9 cellular contexts compared by ENCODE assay signal in genomic region chrX:7170903-7171302, GRCh38. TPM values are rescaled to one million over a fixed set of nuclear protein-coding genes. Genes with fewer than 3 reads are reported as not detected.
DNase-seq lines count a peak whose midpoint lies in the region; ATAC-seq and TF ChIP-seq lines count a peak whose summit lies in the region.
"Had no signal": no experiment of that assay in that cellular context is flagged by ENCODE, and none has a peak within 500 bp of the region (broad histone marks: within the 10 kb centered on the region; RNA-seq: fewer than 3 reads in every experiment).

No MANE protein-coding gene starts in this region.

- no peak overlapping the region for H3K27ac ChIP-seq in ascending aorta

- TF ChIP-seq CTCF in AG09309 (IDR thresholded peaks at IDR 0.05; ENCODE audit: control insufficient read depth, insufficient read depth, low read depth, low read length, missing control alignments) (peak; percentile 32), ascending aorta (IDR thresholded peaks at IDR 0.05) (peak in 1 of 3 experiments; percentile 9)

- DNase-seq in AG09309 (ENCODE audit: low read depth) (no peak), HEK293T (ENCODE audit: extremely low spot score) (peak; percentile 4), germinal center (ENCODE audit: low spot score) (peak; percentile 27), Right ventricle myocardium superior (no peak), ascending aorta (ENCODE audit: low spot score in 2 of 2) (no peak)
- DNase-seq in activated CD4-positive, alpha-beta memory T cell treated with anti-CD3 and anti-CD28 coated beads for 36 hours: peak; percentile 43
- peak; percentile 2 to 49 for DNase-seq in stimulated activated effector memory CD8-positive, alpha-beta T cell treated with anti-CD3 and anti-CD28 coated beads, Interleukin-12 subunit alpha, Interleukin-12 subunit beta, amount 100 ng/mL, for 72 hours (ENCODE audit: low spot score in 2 of 2)

- H3K9me3 ChIP-seq in ascending aorta: peaks cover 0 to 7% of the 10 kb centered on the region in 2 donors

- H3K4me3 Mint-ChIP-seq in activated CD4-positive, alpha-beta memory T cell treated with anti-CD3 and anti-CD28 coated beads for 36 hours: no peak overlapping the region
- H3K4me3 Mint-ChIP-seq in stimulated activated effector memory CD8-positive, alpha-beta T cell treated with anti-CD3 and anti-CD28 coated beads, Interleukin-12 subunit alpha, Interleukin-12 subunit beta, amount 100 ng/mL, for 72 hours: no peak overlapping the region

- H3K4me1 ChIP-seq in ascending aorta: no peaks in the 10 kb centered on the region

- H3K36me3 Mint-ChIP-seq in activated CD4-positive, alpha-beta memory T cell treated with anti-CD3 and anti-CD28 coated beads for 36 hours: no peaks in the 10 kb centered on the region
- no peaks in the 10 kb centered on the region for H3K36me3 Mint-ChIP-seq in stimulated activated effector memory CD8-positive, alpha-beta T cell treated with anti-CD3 and anti-CD28 coated beads, Interleukin-12 subunit alpha, Interleukin-12 subunit beta, amount 100 ng/mL, for 72 hours

- H3K9me3 Mint-ChIP-seq in activated CD4-positive, alpha-beta memory T cell treated with anti-CD3 and anti-CD28 coated beads for 36 hours: no peaks in the 10 kb centered on the region
- no peaks in the 10 kb centered on the region for H3K9me3 Mint-ChIP-seq in stimulated activated effector memory CD8-positive, alpha-beta T cell treated with anti-CD3 and anti-CD28 coated beads, Interleukin-12 subunit alpha, Interleukin-12 subunit beta, amount 100 ng/mL, for 72 hours

- H3K4me3 ChIP-seq in AG09309 (ENCODE audit: control insufficient read depth, low read depth, low read length) (no peak overlapping the region), ascending aorta (no peak overlapping the region)
- H3K4me3 ChIP-seq: skin epidermis had no signal

- CTCF ChIA-PET in HEK293T (lab: Yijun Ruan, JAX): no interaction called here
- CTCF ChIA-PET in activated CD4-positive, alpha-beta memory T cell treated with anti-CD3 and anti-CD28 coated beads for 36 hours (lab: Charles Lee): interaction anchor here (0.7 to 1.4 kb wide), 6 partner anchors 9 to 327 kb away, joined by 3 to 4 read pairs (median 4); no protein-coding TSS in a partner anchor

- H3K27ac Mint-ChIP-seq in activated CD4-positive, alpha-beta memory T cell treated with anti-CD3 and anti-CD28 coated beads for 36 hours: no peak overlapping the region
- no peak overlapping the region for H3K27ac Mint-ChIP-seq in stimulated activated effector memory CD8-positive, alpha-beta T cell treated with anti-CD3 and anti-CD28 coated beads, Interleukin-12 subunit alpha, Interleukin-12 subunit beta, amount 100 ng/mL, for 72 hours

- H3K4me1 Mint-ChIP-seq in activated CD4-positive, alpha-beta memory T cell treated with anti-CD3 and anti-CD28 coated beads for 36 hours (ENCODE audit: low read depth): no peaks in the 10 kb centered on the region
- H3K4me1 Mint-ChIP-seq in stimulated activated effector memory CD8-positive, alpha-beta T cell treated with anti-CD3 and anti-CD28 coated beads, Interleukin-12 subunit alpha, Interleukin-12 subunit beta, amount 100 ng/mL, for 72 hours: no peaks in the 10 kb centered on the region

- no peaks in the 10 kb centered on the region for H3K27me3 Mint-ChIP-seq in activated CD4-positive, alpha-beta memory T cell treated with anti-CD3 and anti-CD28 coated beads for 36 hours

- no peaks in the 10 kb centered on the region for H3K27me3 ChIP-seq in ascending aorta

- POLR2A ChIA-PET in HEK293T (lab: Yijun Ruan, JAX): no interaction called here
- POLR2A ChIA-PET in activated CD4-positive, alpha-beta memory T cell treated with anti-CD3 and anti-CD28 coated beads for 36 hours (lab: Charles Lee): no interaction called here

- no peaks in the 10 kb centered on the region for H3K36me3 ChIP-seq in ascending aorta

- intact Hi-C loops in activated CD4-positive, alpha-beta memory T cell treated with anti-CD3 and anti-CD28 coated beads for 36 hours (cut with micrococcal nuclease): loop anchor here (1.0 kb wide), 1 partner anchor 39 kb away; no protein-coding TSS in a partner anchor
- intact Hi-C loops in Right ventricle myocardium superior (cut with DNase I) (no loop called here), ascending aorta (cut with DNase I) (no loop called here)

- peak; percentile 61 for ATAC-seq in stimulated activated effector memory CD8-positive, alpha-beta T cell treated with anti-CD3 and anti-CD28 coated beads, Interleukin-12 subunit alpha, Interleukin-12 subunit beta, amount 100 ng/mL, for 72 hours
- ATAC-seq in Right ventricle myocardium superior (ENCODE audit: poor library complexity): no peak
- no peak for ATAC-seq in HG02763 (IDR thresholded peaks at IDR 0.05; ENCODE audit: unreplicated experiment)

TF ChIP-seq in HEK293T, 16 proteins besides CTCF, POLR2A, EP300 and RAD21:
- TF ChIP-seq FOXK2 (IDR thresholded peaks at IDR 0.05): no peak
- no peak for TF ChIP-seq SUZ12 (IDR thresholded peaks at IDR 0.05)
- TF ChIP-seq SP1 (IDR thresholded peaks at IDR 0.05): no peak
- no peak for TF ChIP-seq CTBP1 (IDR thresholded peaks at IDR 0.05; ENCODE audit: borderline replicate concordance)
- TF ChIP-seq ZNF384 (IDR thresholded peaks at IDR 0.05): no peak
- no peak for TF ChIP-seq ARNT (IDR thresholded peaks at IDR 0.05)
- no peak for TF ChIP-seq HDGF (IDR thresholded peaks at IDR 0.05; ENCODE audit: borderline replicate concordance)
- no peak for TF ChIP-seq BHLHE40 (IDR thresholded peaks at IDR 0.05; ENCODE audit: borderline replicate concordance)
- TF ChIP-seq, protein P1, sequence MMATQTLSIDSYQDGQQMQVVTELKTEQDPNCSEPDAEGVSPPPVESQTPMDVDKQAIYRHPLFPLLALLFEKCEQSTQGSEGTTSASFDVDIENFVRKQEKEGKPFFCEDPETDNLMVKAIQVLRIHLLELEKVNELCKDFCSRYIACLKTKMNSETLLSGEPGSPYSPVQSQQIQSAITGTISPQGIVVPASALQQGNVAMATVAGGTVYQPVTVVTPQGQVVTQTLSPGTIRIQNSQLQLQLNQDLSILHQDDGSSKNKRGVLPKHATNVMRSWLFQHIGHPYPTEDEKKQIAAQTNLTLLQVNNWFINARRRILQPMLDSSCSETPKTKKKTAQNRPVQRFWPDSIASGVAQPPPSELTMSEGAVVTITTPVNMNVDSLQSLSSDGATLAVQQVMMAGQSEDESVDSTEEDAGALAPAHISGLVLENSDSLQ (IDR thresholded peaks at IDR 0.05): no peak
- no peak for TF ChIP-seq LEF1 (IDR thresholded peaks at IDR 0.05; ENCODE audit: borderline replicate concordance)
- TF ChIP-seq L3MBTL2 (conservative IDR thresholded peaks at IDR 0.05): no peak
- TF ChIP-seq FOXM1 (IDR thresholded peaks at IDR 0.05; ENCODE audit: borderline replicate concordance): no peak
TF ChIP-seq in HEK293T: peak in this region for 0.

RNA-seq across cellular contexts. Expression of gene PUDP, which starts 22.9 kb away (rescaled TPM):
- 10 to 100 TPM; 16.5 to 17.4 TPM for total RNA-seq in activated CD4-positive, alpha-beta memory T cell treated with anti-CD3 and anti-CD28 coated beads for 36 hours
- total RNA-seq in Right ventricle myocardium superior (21.6 TPM), ascending aorta (1.7 TPM)

RNA-seq across cellular contexts. Expression of gene STS, which starts 23.4 kb away (rescaled TPM):
- total RNA-seq in activated CD4-positive, alpha-beta memory T cell treated with anti-CD3 and anti-CD28 coated beads for 36 hours: under 1 TPM; 0.73 to 0.81 TPM
- total RNA-seq in Right ventricle myocardium superior (4.3 TPM), ascending aorta (7.2 TPM)

Comparison
In these comparisons a context has a peak if more than half of its experiments do, and no peak if none do; other contexts are left out.
1. DNase-seq: peak in HEK293T (single experiment), activated CD4-positive, alpha-beta memory T cell treated with anti-CD3 and anti-CD28 coated beads for 36 hours (single experiment), germinal center (single experiment) and stimulated activated effector memory CD8-positive, alpha-beta T cell treated with anti-CD3 and anti-CD28 coated beads, Interleukin-12 subunit alpha, Interleukin-12 subunit beta, amount 100 ng/mL, for 72 hours (2 of 2); none in AG09309 (single experiment), Right ventricle myocardium superior (single experiment) and ascending aorta (0 of 2).